Comparison of ENCODE assay signal across 8 cellular contexts in the genomic region with DNA sequence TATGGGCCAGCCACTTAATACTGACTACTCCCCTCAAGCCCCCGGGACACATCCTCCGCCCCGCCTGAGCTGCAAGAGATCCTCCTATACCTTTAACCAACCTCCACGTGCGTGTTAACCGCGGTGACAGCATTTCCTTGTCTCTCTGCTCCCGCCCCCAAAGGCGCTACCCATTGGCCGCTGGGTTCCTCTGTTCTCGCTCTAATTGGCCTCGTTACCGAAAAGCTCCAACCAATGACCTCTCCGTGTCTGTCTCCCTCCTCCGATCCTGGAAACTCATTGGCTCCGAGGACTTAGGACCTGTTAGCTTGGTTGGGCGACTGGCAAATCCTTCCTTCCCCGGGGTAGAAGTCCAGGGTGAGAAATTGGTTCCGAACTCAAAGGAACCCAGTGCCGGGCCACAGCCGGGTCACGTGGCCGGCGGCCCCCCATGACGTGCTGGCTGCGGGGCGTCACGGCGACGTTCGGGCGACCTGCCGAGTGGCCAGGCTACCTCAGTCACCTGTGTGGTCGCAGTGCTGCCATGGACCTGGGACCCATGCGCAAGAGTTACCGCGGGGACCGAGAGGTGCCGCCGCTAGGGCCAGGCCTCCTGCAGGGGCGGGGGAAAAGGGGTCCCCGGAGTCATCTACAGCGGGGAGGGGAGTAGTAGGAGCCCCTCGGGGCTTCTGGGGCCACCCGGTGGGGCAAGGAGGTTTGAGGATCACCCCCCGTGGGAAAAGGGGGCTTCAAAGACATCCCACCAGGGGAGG. TPM values are rescaled to one million over a fixed set of nuclear protein-coding genes. Genes with fewer than 3 reads are reported as not detected.
DNase-seq lines count a peak whose midpoint lies in the region; ATAC-seq and TF ChIP-seq lines count a peak whose summit lies in the region.

A gene (plus strand): TSS at position 326 of the 752 bp plus-strand sequence. CDS start 105 bp downstream, at position 431.

- H3K36me3 Mint-ChIP-seq in Caco-2 (ENCODE audit: insufficient read depth, unreplicated experiment): peaks cover 32% of the 10 kb centered on the region

- in situ Hi-C loops in endometrial microvascular endothelial cells (cut with HindIII; ENCODE audit: inconsistent ontology term, low pct_unique_long_range_greater_than_20kb, low sequenced_read_pairs): no loop called here

- TF ChIP-seq CTCF in Caco-2 (IDR thresholded peaks at IDR 0.05; ENCODE audit: insufficient read depth in 1 of 2, low read depth in 1 of 2, low read length in 1 of 2, severe bottlenecking in 1 of 2, unreplicated experiment in 1 of 2): peak; percentile 45 to 48

- peaks cover 12% of the 10 kb centered on the region; the same call in 1 of the 2 replicates for H3K4me1 ChIP-seq in Caco-2
- peaks cover 3% of the 10 kb centered on the region for H3K4me1 ChIP-seq in NT2/D1 (ENCODE audit: insufficient read depth, insufficient read length)

- no peaks in the 10 kb centered on the region for H3K9me3 Mint-ChIP-seq in Caco-2 (ENCODE audit: unreplicated experiment)

- H3K27me3 ChIP-seq in Caco-2 (replicated peaks; ENCODE audit: control insufficient read depth, insufficient read depth, low read length) (no peaks in the 10 kb centered on the region), NT2/D1 (ENCODE audit: insufficient read depth, insufficient read length) (no peaks in the 10 kb centered on the region)

- no peaks in the 10 kb centered on the region for H3K9me3 ChIP-seq in Caco-2
- peaks cover 6% of the 10 kb centered on the region; the same call in 1 of the 2 replicates for H3K9me3 ChIP-seq in NT2/D1 (ENCODE audit: insufficient read depth, low read length)

- peak within 1 kb of the TSS; percentile 82 for H3K4me3 Mint-ChIP-seq in Caco-2 (ENCODE audit: unreplicated experiment)

- peak; percentile 93 for ATAC-seq in GM21381 (IDR thresholded peaks at IDR 0.05; ENCODE audit: unreplicated experiment)

- peak; percentile 100 for DNase-seq in Caco-2
- peak in 75 of 76 experiments; percentile 70 to 99 (median 96) for DNase-seq in HUDEP-2 (lab: John Stamatoyannopoulos, UW; ENCODE audit: unreplicated experiment in 76 of 76)
- DNase-seq in NT2/D1 (ENCODE audit: low read depth, low spot score): peak; percentile 89
- DNase-seq in activated CD8-positive, alpha-beta memory T cell treated with anti-CD3 and anti-CD28 coated beads, Interleukin-2, amount 50 U/mL, for 1 hour (ENCODE audit: extremely low read depth): peak; percentile 86
- DNase-seq in mesenteric fat pad (ENCODE audit: low spot score): peak; percentile 96
- peak; percentile 70 for DNase-seq in stimulated activated CD8-positive, alpha-beta memory T cell treated with anti-CD3 and anti-CD28 coated beads, Interleukin-15, amount 100 ng/mL, for 24 hours (ENCODE audit: low read depth)

- peak within 1 kb of the TSS; percentile 77 for H3K9ac ChIP-seq in NT2/D1 (ENCODE audit: insufficient read length, low read depth)

- peaks cover 23% of the 10 kb centered on the region for H3K4me1 Mint-ChIP-seq in Caco-2 (ENCODE audit: low read depth, unreplicated experiment)

- intact Hi-C loops in Caco-2 (cut with micrococcal nuclease; ENCODE audit: unreplicated experiment): loop anchor here (1.0 kb wide), 3 partner anchors 8 to 107 kb away; a partner anchor contains a TSS

- H3K4me3 ChIP-seq in Caco-2 (ENCODE audit: low read depth, low read length) (peak within 1 kb of the TSS; percentile 69), NT2/D1 (ENCODE audit: insufficient read length, low read depth) (peak within 1 kb of the TSS; percentile 78)

- POLR2A ChIA-PET in Caco-2 (lab: Charles Lee): interaction anchor here (0.5 to 2.3 kb wide), 41 partner anchors 9 to 1719 kb away, joined by 3 to 70 read pairs (median 4); a partner anchor contains a TSS

- H3K27me3 Mint-ChIP-seq in Caco-2 (ENCODE audit: insufficient read depth, unreplicated experiment): no peaks in the 10 kb centered on the region

- H3K36me3 ChIP-seq in Caco-2 (ENCODE audit: control insufficient read depth, insufficient read depth, low read length) (peaks cover 7% of the 10 kb centered on the region), NT2/D1 (ENCODE audit: insufficient read depth, insufficient read length, low read length) (peaks cover 30% of the 10 kb centered on the region)

- peak within 1 kb of the TSS; percentile 75 for H3K27ac Mint-ChIP-seq in Caco-2 (ENCODE audit: unreplicated experiment)

- BruUV-seq in Caco-2 (replicated peaks; lab: Mats Ljungman, UMichigan): no TSS peak

- CTCF ChIA-PET in Caco-2 (lab: Charles Lee): interaction anchor here (0.5 to 7.0 kb wide), 38 partner anchors 9 to 1621 kb away, joined by 3 to 219 read pairs (median 5); a partner anchor contains a TSS

RNA-seq across cellular contexts. Expression of the gene that starts here (rescaled TPM):
- total RNA-seq in Caco-2 (2022) (110 and 118 TPM in 2 replicates), endometrial microvascular endothelial cells (ENCODE audit: inconsistent ontology term) (42.4 TPM), mesenteric fat pad (28.2 TPM)

Comparison
In these comparisons a context has a peak if more than half of its experiments do, and no peak if none do; other contexts are left out.
1. Peak in every context shown above with its lines: DNase-seq, ATAC-seq and H3K4me3 ChIP-seq.